ENCODE assay signal across 11 cellular contexts in genomic region chr2:32977228-32977758, GRCh38. TPM values are rescaled to one million over a fixed set of nuclear protein-coding genes. Genes with fewer than 3 reads are reported as not detected.
A peak's percentile ranks its signal among the peaks of the same experiment; 100 is the strongest.
DNase-seq lines count a peak whose midpoint lies in the region; ATAC-seq and TF ChIP-seq lines count a peak whose summit lies in the region.
"Had no signal": no experiment of that assay in that cellular context is flagged by ENCODE, and none has a peak within 500 bp of the region (broad histone marks: within the 10 kb centered on the region; RNA-seq: fewer than 3 reads in every experiment).

No MANE protein-coding gene starts in this region.

- POLR2A ChIA-PET in SK-N-SH (lab: Yijun Ruan, JAX), result no interaction called here

- TF ChIP-seq EP300 in Ishikawa (IDR thresholded peaks at IDR 0.05; ENCODE audit: borderline replicate concordance) (peak; percentile 83), SK-N-SH (IDR thresholded peaks at IDR 0.05; ENCODE audit: borderline replicate concordance in 1 of 2, low read depth in 1 of 2, low read length in 1 of 2) (no peak)

- DNase-seq in SK-N-SH, result no peak
- peak in 1 of 2 donors; percentile 27 for DNase-seq in cardiac muscle cell (ENCODE audit: low read depth in 1 of 2, low spot score in 1 of 2)
- peak; percentile 60 for DNase-seq in sciatic nerve (ENCODE audit: low spot score)
- DNase-seq in NCI-H128 (lab: John Stamatoyannopoulos, UW; ENCODE audit: unreplicated experiment), result no peak
- DNase-seq in effector memory CD8-positive, alpha-beta T cell, result no peak
- DNase-seq: DMS79, H9, NCI-H526 had no signal

- intact Hi-C loops in sciatic nerve (cut with DNase I), result no loop called here

- no peaks in the 10 kb centered on the region for H3F3A ChIP-seq in SK-N-SH (replicated peaks; ENCODE audit: insufficient read depth)

- ATAC-seq in sciatic nerve (peak; percentile 51), HG02642 (IDR thresholded peaks at IDR 0.05; ENCODE audit: poor library complexity, unreplicated experiment) (no peak)
- ATAC-seq in effector memory CD8-positive, alpha-beta T cell (replicated peaks), result no peak

- CTCF ChIA-PET in SK-N-SH (lab: Yijun Ruan, JAX), result no interaction called here

- H3K4me3 Mint-ChIP-seq in effector memory CD8-positive, alpha-beta T cell, result no peak overlapping the region
- H3K4me3 Mint-ChIP-seq: H9; T-helper 2 cell treated with Interferon-gamma antibody and Interleukin-4, amounts not matched to agents 5 μg/mL and 100 μg/mL, for 36 hours had no signal

- H3K36me3 Mint-ChIP-seq in effector memory CD8-positive, alpha-beta T cell (ENCODE audit: insufficient read depth), result peaks cover 4% of the 10 kb centered on the region

- no peak for TF ChIP-seq CTCF in SK-N-SH (IDR thresholded peaks at IDR 0.05)
- no peak for TF ChIP-seq CTCF in cardiac muscle cell (IDR thresholded peaks at IDR 0.05; ENCODE audit: low read depth, low read length)

- peaks cover 4 to 7% of the 10 kb centered on the region in 2 donors for H3K9me3 Mint-ChIP-seq in effector memory CD8-positive, alpha-beta T cell
- H3K9me3 Mint-ChIP-seq: T-helper 2 cell treated with Interferon-gamma antibody and Interleukin-4, amounts not matched to agents 5 μg/mL and 100 μg/mL, for 36 hours had no signal

- no peak overlapping the region for H2AFZ ChIP-seq in SK-N-SH (ENCODE audit: low read depth)

- H3K4me1 Mint-ChIP-seq in effector memory CD8-positive, alpha-beta T cell (ENCODE audit: low read depth in 2 of 2), result no peaks in the 10 kb centered on the region

- no peak overlapping the region for H3K4me2 ChIP-seq in SK-N-SH

- peaks cover 37 to 63% of the 10 kb centered on the region in 2 donors for H3K27me3 Mint-ChIP-seq in effector memory CD8-positive, alpha-beta T cell

- H3K9ac ChIP-seq in SK-N-SH, result no peak overlapping the region

- TF ChIP-seq RAD21 in Ishikawa (IDR thresholded peaks at IDR 0.05; ENCODE audit: low read depth) (peak; percentile 15; the same call in 1 of the 2 replicates), SK-N-SH (IDR thresholded peaks at IDR 0.05; ENCODE audit: low read length) (no peak)

- H3K27ac ChIP-seq in SK-N-SH (ENCODE audit: low read depth in 2 of 2, low read length in 1 of 2) (no peak overlapping the region), cardiac muscle cell (peak overlapping the region; percentile 27)

- H3K9me2 ChIP-seq in SK-N-SH, result no peaks in the 10 kb centered on the region

- H3K4me1 ChIP-seq in SK-N-SH (ENCODE audit: control insufficient read depth in 1 of 2, insufficient read depth in 2 of 2, low read depth in 1 of 2, low read length in 1 of 2) (peaks cover 0 to 4% of the 10 kb centered on the region in 2 experiments; a peak in 1 of 4 replicates), cardiac muscle cell (ENCODE audit: low read depth) (peaks cover 3% of the 10 kb centered on the region)

- peaks cover 23% of the 10 kb centered on the region; the same call in 1 of the 2 replicates for H3K9me3 ChIP-seq in SK-N-SH
- no peaks in the 10 kb centered on the region for H3K9me3 ChIP-seq in cardiac muscle cell (ENCODE audit: low read depth)

- no peaks in the 10 kb centered on the region for H4K20me1 ChIP-seq in SK-N-SH (ENCODE audit: insufficient read depth)

- WGBS in SK-N-SH (ENCODE audit: low lambda C conversion rate), result 33% methylated on average over 3 of the region's 6 CpGs

- peaks cover 0 to 9% of the 10 kb centered on the region in 2 experiments for H3K36me3 ChIP-seq in SK-N-SH (replicated peaks in 1 of 2; ENCODE audit: control insufficient read depth in 1 of 2, insufficient read depth in 2 of 2, low read length in 1 of 2)
- H3K36me3 ChIP-seq in cardiac muscle cell, result no peaks in the 10 kb centered on the region

- H3K27ac Mint-ChIP-seq in effector memory CD8-positive, alpha-beta T cell, result no peak overlapping the region
- H3K27ac Mint-ChIP-seq: H9; T-helper 2 cell treated with Interferon-gamma antibody and Interleukin-4, amounts not matched to agents 5 μg/mL and 100 μg/mL, for 36 hours had no signal

- H3K79me2 ChIP-seq in SK-N-SH (ENCODE audit: insufficient read depth), result peaks cover 5% of the 10 kb centered on the region; the same call in 1 of the 2 replicates

- H3K27me3 ChIP-seq in SK-N-SH (ENCODE audit: insufficient read depth), result no peaks in the 10 kb centered on the region
- no peaks in the 10 kb centered on the region for H3K27me3 ChIP-seq in cardiac muscle cell

- H3K4me3 ChIP-seq in SK-N-SH (ENCODE audit: low read depth in 2 of 2, low read length in 1 of 2), result no peak overlapping the region
- no peak overlapping the region for H3K4me3 ChIP-seq in cardiac muscle cell

TF ChIP-seq in Ishikawa, 13 proteins besides CTCF, POLR2A, EP300 and RAD21 (continues in another document):
- TF ChIP-seq TAF1 (IDR thresholded peaks at IDR 0.05; ENCODE audit: low read depth) (no peak), ZBTB7A (IDR thresholded peaks at IDR 0.05; ENCODE audit: low read depth) (no peak), MAX (IDR thresholded peaks at IDR 0.05) (peak; percentile 60), FOXM1 (IDR thresholded peaks at IDR 0.05; ENCODE audit: borderline replicate concordance, low read depth) (no peak), TEAD4 (IDR thresholded peaks at IDR 0.05) (0 out of 2 replicates have a peak, but pooled peaks have one; percentile 24), EGR1 (IDR thresholded peaks at IDR 0.05) (no peak), YY1 (IDR thresholded peaks at IDR 0.05; ENCODE audit: low read depth) (no peak), TCF12 (IDR thresholded peaks at IDR 0.05; ENCODE audit: low read depth) (peak; percentile 90), NFIC (IDR thresholded peaks at IDR 0.05) (peak; percentile 98), CREB1 (IDR thresholded peaks at IDR 0.05; ENCODE audit: low read depth) (no peak)

TF ChIP-seq in SK-N-SH, 30 proteins besides CTCF, POLR2A, EP300 and RAD21:
- no peak for TF ChIP-seq FOXJ3 (CRISPR knock-in tag; IDR thresholded peaks at IDR 0.05)
- TF ChIP-seq NFIC (IDR thresholded peaks at IDR 0.05; ENCODE audit: borderline replicate concordance), result peak; percentile 24; the same call in 1 of the 2 replicates
- no peak for TF ChIP-seq MEF2A (IDR thresholded peaks at IDR 0.05; ENCODE audit: borderline replicate concordance, low read depth)
- TF ChIP-seq SMC3 (IDR thresholded peaks at IDR 0.05; ENCODE audit: low read depth, low read length), result no peak

RNA-seq across cellular contexts. Expression of gene LTBP1, which starts 30.5 kb away (rescaled TPM):
- polyA plus RNA-seq in SK-N-SH (2012; rRNA removed) (467 and 564 TPM in 2 replicates), cardiac muscle cell (216 and 265 TPM in 2 replicates)
- polyA plus RNA-seq in SK-N-SH (2012; cell fraction: cytosol; rRNA removed), result 524 and 527 TPM in 2 replicates
- 314 and 521 TPM in 2 replicates for polyA plus RNA-seq in SK-N-SH (2012; cell fraction: nucleus; rRNA removed)
- total RNA-seq in cardiac muscle cell (423 and 509 TPM in 2 replicates), sciatic nerve (48.9 TPM)
